Comparison of ENCODE assay signal across 23 cellular contexts in genomic region chr21:45792682-45793383, GRCh38.
"Had no signal": no experiment of that assay in that cellular context is flagged by ENCODE, and none has a peak within 500 bp of the region (broad histone marks: within the 10 kb centered on the region; RNA-seq: fewer than 3 reads in every experiment).

No MANE protein-coding gene starts in this region.

- H3K9ac ChIP-seq: neural progenitor cell, parathyroid adenoma had no signal

- H3K9me3 ChIP-seq: lower lobe of right lung, right atrium auricular region, suprapubic skin, transverse colon, upper lobe of right lung, uterus had no signal

- H3K36me3 ChIP-seq: lower lobe of right lung, neural progenitor cell, right atrium auricular region, suprapubic skin, transverse colon, upper lobe of right lung, uterus had no signal

- H2AFZ ChIP-seq: neural progenitor cell, parathyroid adenoma had no signal

- H3K4me2 ChIP-seq: neural progenitor cell, smooth muscle cell had no signal

- H3K27me3 ChIP-seq: neural progenitor cell, right atrium auricular region, transverse colon, upper lobe of right lung, uterus had no signal

- H3K79me2 ChIP-seq: parathyroid adenoma had no signal

- ATAC-seq: effector memory CD8-positive, alpha-beta T cell; left ventricle myocardium superior; lower lobe of right lung; natural killer cell treated with Interleukin-12 subunit alpha and Interleukin-12 subunit beta and Interleukin-15 and Interleukin-18, amount 100 ng/mL, for 72 hours; sciatic nerve; stimulated activated naive CD8-positive, alpha-beta T cell treated with anti-CD3 and anti-CD28 coated beads, Interleukin-15, amount 100 ng/mL, for 72 hours; upper lobe of right lung had no signal

- H3K4me3 ChIP-seq: lower lobe of right lung, neural progenitor cell, right atrium auricular region, smooth muscle cell, suprapubic skin, transverse colon, upper lobe of right lung, uterus had no signal

- H3K27ac ChIP-seq: lower lobe of right lung, neural progenitor cell, parathyroid adenoma, right atrium auricular region, suprapubic skin, transverse colon, upper lobe of right lung, uterus had no signal

- H3K4me1 ChIP-seq: lower lobe of right lung, neural progenitor cell, parathyroid adenoma, right atrium auricular region, suprapubic skin, upper lobe of right lung, uterus had no signal

- DNase-seq: cortex of kidney; effector memory CD8-positive, alpha-beta T cell; erythroblast; head of caudate nucleus; left ventricle myocardium superior; lower lobe of right lung; naive B cell; stimulated activated CD4-positive, alpha-beta T cell treated with anti-CD3 and anti-CD28 coated beads, Interleukin-12 subunit alpha, Interleukin-12 subunit beta, amount 100 ng/mL, for 4 hours; stimulated activated CD4-positive, alpha-beta T cell treated with anti-CD3 and anti-CD28 coated beads, Interleukin-1b, Interleukin-23, amount 100 ng/mL, for 48 hours; stimulated activated CD4-positive, alpha-beta T cell treated with anti-CD3 and anti-CD28 coated beads, Interleukin-4, amount 100 ng/mL, for 1 hour; stimulated activated CD8-positive, alpha-beta memory T cell treated with anti-CD3 and anti-CD28 coated beads, Interleukin-4, amount 100 ng/mL, for 48 hours; stimulated activated naive CD4-positive, alpha-beta T cell; stimulated activated naive CD8-positive, alpha-beta T cell treated with anti-CD3 and anti-CD28 coated beads, Interleukin-15, amount 100 ng/mL, for 72 hours; transverse colon; upper lobe of right lung; uterus had no signal
